In the genomic region with DNA sequence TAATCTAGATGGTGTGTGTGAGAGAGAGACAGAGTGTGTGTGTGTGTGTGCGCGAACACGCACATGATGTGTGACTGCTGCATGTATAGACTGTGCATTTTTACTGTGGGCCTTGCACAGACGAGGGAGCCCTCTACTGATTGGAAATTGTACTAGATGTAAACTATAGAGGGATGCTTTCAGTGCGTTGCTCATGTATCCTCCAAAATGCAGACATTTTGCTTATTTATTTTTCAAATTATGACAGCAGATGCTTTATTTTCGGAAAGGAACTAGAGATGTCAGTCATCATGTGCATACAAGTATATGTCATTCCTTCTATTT, we compare ENCODE assay signal across 8 cellular contexts.
A peak's percentile ranks its signal among the peaks of the same experiment; 100 is the strongest.
DNase-seq lines count a peak whose midpoint lies in the region; ATAC-seq, FAIRE-seq and TF ChIP-seq lines count a peak whose summit lies in the region.

No MANE protein-coding gene starts in this region.

- H3K4me3 ChIP-seq in astrocyte of the cerebellum (ENCODE audit: low read depth, low read length) (no peak overlapping the region), kidney epithelial cell (ENCODE audit: low read depth, low read length) (no peak overlapping the region), kidney (ENCODE audit: low read length in 2 of 2) (no peak overlapping the region)
- H3K4me3 ChIP-seq in effector memory CD4-positive, alpha-beta T cell (ENCODE audit: insufficient read depth, low read depth, low read length, poor library complexity, severe bottlenecking), result no peak overlapping the region

- H3K27me3 ChIP-seq in kidney epithelial cell (ENCODE audit: control insufficient read depth, insufficient read depth, low read length), result no peaks in the 10 kb centered on the region
- H3K27me3 ChIP-seq in effector memory CD4-positive, alpha-beta T cell (replicated peaks; ENCODE audit: control insufficient read depth, insufficient read depth, low read length, poor library complexity, severe bottlenecking), result no peaks in the 10 kb centered on the region

- no peak for FAIRE-seq in D721Med (lab: Jason Lieb, UNC)
- no peak for FAIRE-seq in kidney (lab: Jason Lieb, UNC)

- in situ Hi-C loops in astrocyte of the cerebellum (cut with HindIII; ENCODE audit: low sequenced_read_pairs), result no loop called here

- no peaks in the 10 kb centered on the region for H3K9me3 ChIP-seq in kidney (ENCODE audit: control insufficient read depth in 1 of 2, low read length in 2 of 2)
- H3K9me3 ChIP-seq in effector memory CD4-positive, alpha-beta T cell (ENCODE audit: control insufficient read depth, low read length), result no peaks in the 10 kb centered on the region

- H3K27ac ChIP-seq in kidney (ENCODE audit: low read depth in 2 of 2, low read length in 2 of 2), result no peak overlapping the region
- H3K27ac ChIP-seq in effector memory CD4-positive, alpha-beta T cell (ENCODE audit: insufficient read depth, low read length, poor library complexity, severe bottlenecking), result no peak overlapping the region

- intact Hi-C loops in kidney (cut with DNase I), result no loop called here

- H3K9ac ChIP-seq in kidney (ENCODE audit: low read length in 2 of 2), result no peak overlapping the region

- H3K4me1 ChIP-seq in kidney (ENCODE audit: control insufficient read depth in 1 of 2, insufficient read depth in 1 of 2, low read depth in 1 of 2, low read length in 2 of 2), result no peaks in the 10 kb centered on the region
- no peaks in the 10 kb centered on the region for H3K4me1 ChIP-seq in effector memory CD4-positive, alpha-beta T cell (ENCODE audit: control insufficient read depth, insufficient read depth, low read length, poor library complexity, severe bottlenecking)

- TF ChIP-seq CTCF in D721Med (IDR thresholded peaks at IDR 0.05; ENCODE audit: insufficient read depth, missing control alignments) (peak; percentile 73), astrocyte of the cerebellum (IDR thresholded peaks at IDR 0.05; ENCODE audit: low read depth, low read length, missing control alignments) (peak; percentile 65), kidney epithelial cell (IDR thresholded peaks at IDR 0.05; ENCODE audit: insufficient read depth, low read length, poor library complexity, severe bottlenecking) (peak; percentile 47), kidney (IDR thresholded peaks at IDR 0.05; ENCODE audit: borderline replicate concordance, extremely low read depth, insufficient read depth) (no peak)

- DNase-seq in D721Med (ENCODE audit: insufficient read length, low spot score) (no peak), NCI-H146 treated with DMSO at 0.1 percent for 48 hours (lab: John Stamatoyannopoulos, UW; ENCODE audit: unreplicated experiment) (peak; percentile 23), astrocyte of the cerebellum (ENCODE audit: low read depth) (peak; percentile 15), kidney epithelial cell (ENCODE audit: low read depth) (no peak), kidney (no peak), NCI-H226 (no peak)
- no peak for DNase-seq in effector memory CD4-positive, alpha-beta T cell

- H3K36me3 ChIP-seq in kidney epithelial cell (ENCODE audit: control insufficient read depth, insufficient read depth, low read length), result no peaks in the 10 kb centered on the region
- no peaks in the 10 kb centered on the region for H3K36me3 ChIP-seq in kidney (ENCODE audit: control insufficient read depth in 1 of 2, insufficient read depth in 2 of 2, low read length in 2 of 2)
- no peaks in the 10 kb centered on the region for H3K36me3 ChIP-seq in effector memory CD4-positive, alpha-beta T cell (ENCODE audit: control insufficient read depth, insufficient read depth, low read length)

- ATAC-seq in GM21529 (IDR thresholded peaks at IDR 0.05; ENCODE audit: unreplicated experiment), result peak; percentile 62

Comparison
In these comparisons a context has a peak if more than half of its experiments do, and no peak if none do; other contexts are left out.
1. DNase-seq: peak in NCI-H146 treated with DMSO at 0.1 percent for 48 hours (single experiment) and astrocyte of the cerebellum (single experiment); none in D721Med (single experiment), kidney epithelial cell (single experiment), kidney (single experiment), NCI-H226 (single experiment) and effector memory CD4-positive, alpha-beta T cell (0 of 3).